Comparison of ENCODE assay signal across 9 cellular contexts in genomic region chr20:1897965-1898464, GRCh38. TPM values are rescaled to one million over a fixed set of nuclear protein-coding genes. Genes with fewer than 3 reads are reported as not detected.
DNase-seq lines count a peak whose midpoint lies in the region; ATAC-seq and TF ChIP-seq lines count a peak whose summit lies in the region.
"Had no signal": no experiment of that assay in that cellular context is flagged by ENCODE, and none has a peak within 500 bp of the region (broad histone marks: within the 10 kb centered on the region; RNA-seq: fewer than 3 reads in every experiment).

No MANE protein-coding gene starts in this region.

- TF ChIP-seq CTCF in IMR-90 (conservative IDR thresholded peaks at IDR 0.05; ENCODE audit: low read depth, low read length), result no peak
- no peak for TF ChIP-seq CTCF in fibroblast of mammary gland (conservative IDR thresholded peaks at IDR 0.05; ENCODE audit: control insufficient read depth, insufficient read depth, low read depth, low read length)
- TF ChIP-seq CTCF in uterus (IDR thresholded peaks at IDR 0.05), result no peak

- peaks cover 6% of the 10 kb centered on the region for H3K36me3 ChIP-seq in IMR-90 (ENCODE audit: control insufficient read depth, insufficient read depth, low read length)
- no peaks in the 10 kb centered on the region for H3K36me3 ChIP-seq in uterus

- H2BK120ac ChIP-seq in IMR-90 (ENCODE audit: low read depth, low read length), result no peak overlapping the region

- intact Hi-C loops in Right ventricle myocardium superior (cut with DNase I), result loop anchor here (5.0 kb wide), 1 partner anchor 96 kb away; no protein-coding TSS in a partner anchor
- intact Hi-C loops in cardiac septum (cut with DNase I), result loop anchor here (5.0 kb wide), 1 partner anchor 69 kb away; no protein-coding TSS in a partner anchor
- intact Hi-C loops in IMR-90 (cut with micrococcal nuclease), result loop anchor here (5.0 kb wide), 1 partner anchor 136 kb away; no protein-coding TSS in a partner anchor
- intact Hi-C loops in uterus (cut with DNase I; ENCODE audit: low total_unique reads), result no loop called here

- H4K20me1 ChIP-seq in IMR-90 (ENCODE audit: insufficient read depth, low read length), result peaks cover 25% of the 10 kb centered on the region

- no peak overlapping the region for H2AK9ac ChIP-seq in IMR-90 (replicated peaks; ENCODE audit: low read depth, low read length, poor library complexity)

- 0 out of 4 replicates have a peak overlapping the region, but pooled peaks of 1 of the 2 experiments have one; percentile 10 for H4K8ac ChIP-seq in IMR-90 (ENCODE audit: low read depth in 2 of 2, low read length in 2 of 2)

- no peak overlapping the region for H4K5ac ChIP-seq in IMR-90 (ENCODE audit: low read depth, low read length)

- H4K91ac ChIP-seq in IMR-90 (ENCODE audit: insufficient read depth, low read depth, low read length), result no peak overlapping the region

- H3K4me1 ChIP-seq in IMR-90 (ENCODE audit: control insufficient read depth, insufficient read depth, low read length) (peaks cover 22% of the 10 kb centered on the region), uterus (no peaks in the 10 kb centered on the region)

- H3K79me1 ChIP-seq in IMR-90 (ENCODE audit: low read depth in 1 of 2, low read length in 2 of 2), result peaks cover 44 to 65% of the 10 kb centered on the region in 2 experiments

- DNase-seq in Right ventricle myocardium superior (peak; percentile 45), cardiac septum (ENCODE audit: low spot score) (no peak), IMR-90 (no peak), fibroblast of mammary gland (ENCODE audit: low read depth) (peak; percentile 31), uterus (no peak), NCI-H1694 (lab: John Stamatoyannopoulos, UW) (no peak), NCI-H2171 (lab: John Stamatoyannopoulos, UW) (no peak), AG08395 (ENCODE audit: low spot score) (no peak)
- DNase-seq: NCI-H1694 treated with DMSO at 0.1 percent for 48 hours had no signal

- H3K23ac ChIP-seq in IMR-90 (ENCODE audit: low read depth, low read length), result 0 out of 2 replicates have a peak overlapping the region, but pooled peaks have one; percentile 50

- no peak overlapping the region; the same call in 1 of the 2 replicates for H3K4me2 ChIP-seq in IMR-90 (ENCODE audit: low read depth, low read length)

- WGBS in IMR-90 (ENCODE audit: extremely low coverage in 2 of 2, insufficient read length in 1 of 2), 2 experiments, result 60% methylated on average over 1 of the region's 11 CpGs; no CpG with 5 or more reads in 1 of the 2 experiments

- BruUV-seq in IMR-90 (replicated peaks; lab: Mats Ljungman, UMichigan), result no TSS peak

- no peak overlapping the region for H2BK15ac ChIP-seq in IMR-90 (ENCODE audit: low read depth, low read length)

- POLR2A ChIA-PET in IMR-90 (lab: Charles Lee; ENCODE audit: unreplicated experiment), result no interaction called here

- no peak overlapping the region; the same call in 1 of the 2 replicates for H2AK5ac ChIP-seq in IMR-90 (ENCODE audit: low read depth, low read length)

- H3K56ac ChIP-seq in IMR-90 (ENCODE audit: extremely low read depth, insufficient read depth, low read length), result no peak overlapping the region

- H3K27ac ChIP-seq in IMR-90 (ENCODE audit: insufficient read depth, low read length) (no peak overlapping the region), uterus (peak overlapping the region; percentile 53 to 60)

- TF ChIP-seq POLR2A in IMR-90 (IDR thresholded peaks at IDR 0.05; ENCODE audit: low read depth, low read length) (no peak), uterus (IDR thresholded peaks at IDR 0.05) (no peak)

- H3K4me3 ChIP-seq in IMR-90 (ENCODE audit: insufficient read depth, low read depth, low read length), result no peak overlapping the region
- no peak overlapping the region for H3K4me3 ChIP-seq in fibroblast of mammary gland (ENCODE audit: control insufficient read depth, low read depth, low read length)
- no peak overlapping the region for H3K4me3 ChIP-seq in uterus

- TF ChIP-seq RAD21 in IMR-90 (IDR thresholded peaks at IDR 0.05; ENCODE audit: low read length), result no peak

- H3K9ac ChIP-seq in IMR-90 (ENCODE audit: low read depth, low read length), result no peak overlapping the region

- dilution Hi-C loops in IMR-90 (cut with HindIII; ENCODE audit: low sequenced_read_pairs, unreplicated experiment), result no loop called here

- no peak for ATAC-seq in Right ventricle myocardium superior (ENCODE audit: poor library complexity)
- ATAC-seq in IMR-90 (ENCODE audit: low read depth), result no peak

- no peak overlapping the region for H2BK20ac ChIP-seq in IMR-90 (ENCODE audit: low read depth, low read length)

- CTCF ChIA-PET in IMR-90 (lab: Yijun Ruan, JAX), result no interaction called here

- H3K4ac ChIP-seq in IMR-90 (ENCODE audit: low read depth, low read length), result no peak overlapping the region

- H3K9me3 ChIP-seq in IMR-90 (ENCODE audit: control insufficient read depth, insufficient read depth, low read length), result no peaks in the 10 kb centered on the region
- H3K9me3 ChIP-seq in uterus, result no peaks in the 10 kb centered on the region

- in situ Hi-C loops in IMR-90 (cut with MboI; ENCODE audit: low sequenced_read_pairs), result no loop called here

- no peaks in the 10 kb centered on the region for H3K27me3 ChIP-seq in IMR-90 (ENCODE audit: control insufficient read depth, insufficient read depth, low read length)
- H3K27me3 ChIP-seq in uterus, result no peaks in the 10 kb centered on the region

- H3K14ac ChIP-seq in IMR-90 (replicated peaks; ENCODE audit: low read depth, low read length), result no peak overlapping the region

- no peak overlapping the region for H2BK5ac ChIP-seq in IMR-90 (ENCODE audit: low read depth, low read length, poor library complexity, severe bottlenecking)

- H3K18ac ChIP-seq in IMR-90 (ENCODE audit: low read depth, low read length), result no peak overlapping the region

- peaks cover 3% of the 10 kb centered on the region; the same call in 1 of the 2 replicates for H3K9me1 ChIP-seq in IMR-90 (ENCODE audit: insufficient read depth, low read length)

- H2AFZ ChIP-seq in IMR-90 (replicated peaks; ENCODE audit: low read length, poor library complexity), result no peak overlapping the region

TF ChIP-seq in IMR-90, 13 proteins besides CTCF, POLR2A, EP300 and RAD21:
- TF ChIP-seq CEBPB (IDR thresholded peaks at IDR 0.05; ENCODE audit: low read depth, low read length), result no peak
- no peak for TF ChIP-seq MXI1 (IDR thresholded peaks at IDR 0.05; ENCODE audit: borderline replicate concordance, low read depth, low read length)
- TF ChIP-seq USF2 (IDR thresholded peaks at IDR 0.05; ENCODE audit: low read depth, low read length), result no peak
- TF ChIP-seq FOS (IDR thresholded peaks at IDR 0.05; ENCODE audit: low read depth, low read length), result no peak
- no peak for TF ChIP-seq RCOR1 (IDR thresholded peaks at IDR 0.05; ENCODE audit: insufficient replicate concordance, low read length)
TF ChIP-seq in IMR-90: peak in this region for 0.

RNA-seq across cellular contexts. Expression of gene SIRPA, which starts 2.8 kb away (rescaled TPM):
- total RNA-seq in Right ventricle myocardium superior (19.5 TPM), cardiac septum (45.8 TPM), IMR-90 (2012; rRNA removed) (9.7 and 9.9 TPM in 2 replicates), uterus (10 to 100 TPM; 11.5 to 34.6 (median 20.2) TPM)
- polyA plus RNA-seq in IMR-90 (2012; rRNA removed), result 37.2 and 40.2 TPM in 2 replicates
- 25.7 and 34.3 TPM in 2 replicates for polyA plus RNA-seq in IMR-90 (2012; cell fraction: cytosol; rRNA removed)
- polyA plus RNA-seq in IMR-90 (2012; cell fraction: nucleus; rRNA removed; ENCODE audit: low replicate concordance), result 30.5 and 36.1 TPM in 2 replicates

Comparison
In these comparisons a context has a peak if more than half of its experiments do, and no peak if none do; other contexts are left out.
1. DNase-seq: peak in Right ventricle myocardium superior (single experiment) and fibroblast of mammary gland (single experiment); none in cardiac septum (single experiment), IMR-90 (single experiment), uterus (0 of 2), NCI-H1694 (single experiment), NCI-H2171 (single experiment) and AG08395 (single experiment).